ENCODE assay signal across 8 cellular contexts in genomic region chr1:156213644-156213966, GRCh38. TPM values are rescaled to one million over a fixed set of nuclear protein-coding genes. Genes with fewer than 3 reads are reported as not detected.
DNase-seq lines count a peak whose midpoint lies in the region; ATAC-seq, FAIRE-seq and TF ChIP-seq lines count a peak whose summit lies in the region.

No MANE protein-coding gene starts in this region.

- H3K27me3 Mint-ChIP-seq in activated naive CD4-positive, alpha-beta T cell treated with anti-CD3 and anti-CD28 coated beads for 36 hours (ENCODE audit: low read depth), result no peaks in the 10 kb centered on the region

- TF ChIP-seq EP300 in K562 (IDR thresholded peaks at IDR 0.05; ENCODE audit: low read length) (no peak), upper lobe of left lung (IDR thresholded peaks at IDR 0.05) (no peak)

- ATAC-seq in K562 (no peak), lower lobe of right lung (no peak), upper lobe of left lung (ENCODE audit: low FRiP score in 2 of 2) (no peak), HG03135 (IDR thresholded peaks at IDR 0.05; ENCODE audit: unreplicated experiment) (no peak), GM21526 (IDR thresholded peaks at IDR 0.05; ENCODE audit: low FRiP score, unreplicated experiment) (no peak)

- H3K9me3 ChIP-seq in K562 (replicated peaks; ENCODE audit: control insufficient read depth, insufficient read depth, low read depth, low read length), result no peaks in the 10 kb centered on the region
- no peaks in the 10 kb centered on the region for H3K9me3 ChIP-seq in lower lobe of right lung
- H3K9me3 ChIP-seq in upper lobe of left lung, result no peaks in the 10 kb centered on the region

- no peak for FAIRE-seq in K562 (lab: Jason Lieb, UNC)

- H3K27me3 ChIP-seq in K562 (ENCODE audit: control insufficient read depth in 2 of 2, insufficient read depth in 2 of 2, low read length in 2 of 2) (no peaks in the 10 kb centered on the region), lower lobe of right lung (ENCODE audit: low read depth) (no peaks in the 10 kb centered on the region), upper lobe of left lung (no peaks in the 10 kb centered on the region)

- POLR2A ChIA-PET in K562 (lab: Yijun Ruan, JAX), result interaction anchor here (0.6 to 2.9 kb wide), 22 partner anchors 8 to 612 kb away, joined by 3 to 62 read pairs (median 6); partner anchors contain the start of genes LMNA, PAQR6, SLC25A44 and SMG5

- H3K4me3 ChIP-seq in K562, result peak overlapping the region; percentile 78
- H3K4me3 ChIP-seq in lower lobe of right lung, result peak overlapping the region; percentile 71
- H3K4me3 ChIP-seq in upper lobe of left lung, result peak overlapping the region; percentile 34 to 62 (median 50)

- no peak for DNase-seq in activated naive CD4-positive, alpha-beta T cell treated with anti-CD3 and anti-CD28 coated beads for 36 hours
- no peak for DNase-seq in activated naive CD4-positive, alpha-beta T cell treated with Interleukin-2 at 50 U/mL for 16 hours
- peak in 1 of 4 experiments; percentile 44 for DNase-seq in K562 (ENCODE audit: extremely low read depth in 1 of 4, low spot score in 3 of 4)
- no peak for DNase-seq in lower lobe of right lung
- no peak for DNase-seq in upper lobe of left lung
- DNase-seq in NCI-H748 treated with DMSO at 0.1 percent for 48 hours (lab: John Stamatoyannopoulos, UW), result no peak

- no peak for TF ChIP-seq POLR2A in K562 (conservative IDR thresholded peaks at IDR 0.05)
- no peak for TF ChIP-seq POLR2A in upper lobe of left lung (IDR thresholded peaks at IDR 0.05)

- peaks cover 11 to 17% of the 10 kb centered on the region in 2 experiments; a peak in 4 of 5 replicates for H3K4me1 ChIP-seq in K562 (replicated peaks in 1 of 2; ENCODE audit: control insufficient read depth in 2 of 2, insufficient read depth in 2 of 2, low read length in 2 of 2)
- peaks cover 32% of the 10 kb centered on the region for H3K4me1 ChIP-seq in lower lobe of right lung
- H3K4me1 ChIP-seq in upper lobe of left lung, result peaks cover 23 to 49% (median 34%) of the 10 kb centered on the region in 4 donors

- H3K4me3 Mint-ChIP-seq in activated naive CD4-positive, alpha-beta T cell treated with anti-CD3 and anti-CD28 coated beads for 36 hours, result peak overlapping the region; percentile 79

- H3K36me3 ChIP-seq in K562 (ENCODE audit: control insufficient read depth, insufficient read depth, low read length) (peaks cover 52% of the 10 kb centered on the region; the same call in 2 of the 3 replicates), lower lobe of right lung (peaks cover 37% of the 10 kb centered on the region), upper lobe of left lung (peaks cover 6 to 23% (median 15%) of the 10 kb centered on the region in 4 donors)

- TF ChIP-seq CTCF in K562 (IDR thresholded peaks at IDR 0.05 in 2 of 3, conservative IDR thresholded peaks at IDR 0.05 in 1 of 3; ENCODE audit: insufficient read depth in 2 of 3, low read depth in 1 of 3, low read length in 3 of 3) (no peak), lower lobe of right lung (IDR thresholded peaks at IDR 0.05) (no peak), upper lobe of left lung (IDR thresholded peaks at IDR 0.05) (no peak)

- H3K4me2 ChIP-seq in K562 (ENCODE audit: insufficient read depth, low read length), result peak overlapping the region; percentile 97

- no TSS peak for BruUV-seq in K562 (replicated peaks; lab: Mats Ljungman, UMichigan)

- intact Hi-C loops in activated naive CD4-positive, alpha-beta T cell treated with anti-CD3 and anti-CD28 coated beads for 36 hours (cut with micrococcal nuclease), result loop anchor here (1.0 to 5.0 kb wide), 3 partner anchors 10 to 236 kb away; partner anchors contain the start of gene ARHGEF2
- intact Hi-C loops in K562 (cut with micrococcal nuclease), result loop anchor here (2.0 to 5.0 kb wide), 2 partner anchors 21 to 66 kb away; no protein-coding TSS in a partner anchor
- intact Hi-C loops in lower lobe of right lung (cut with DNase I), result no loop called here

- H3K27ac ChIP-seq in K562 (ENCODE audit: extremely low read depth, low read depth, low read length) (peak overlapping the region; percentile 100), lower lobe of right lung (peak overlapping the region; percentile 94), upper lobe of left lung (peak overlapping the region; percentile 87 to 95 (median 93))

- H2AFZ ChIP-seq in K562 (ENCODE audit: low read depth, low read length), result peak overlapping the region; percentile 100

- in situ Hi-C loops in K562 (cut with MboI), result no loop called here

- H3K36me3 Mint-ChIP-seq in activated naive CD4-positive, alpha-beta T cell treated with anti-CD3 and anti-CD28 coated beads for 36 hours (ENCODE audit: low read depth), result peaks cover 61% of the 10 kb centered on the region

- peaks cover 51% of the 10 kb centered on the region for H3K4me1 Mint-ChIP-seq in activated naive CD4-positive, alpha-beta T cell treated with anti-CD3 and anti-CD28 coated beads for 36 hours (ENCODE audit: low read depth)

- H4K20me1 ChIP-seq in K562 (replicated peaks; ENCODE audit: control insufficient read depth, insufficient read depth, low read length), result no peaks in the 10 kb centered on the region

- H3K27ac Mint-ChIP-seq in activated naive CD4-positive, alpha-beta T cell treated with anti-CD3 and anti-CD28 coated beads for 36 hours, result peak overlapping the region; percentile 97

- H3K9ac ChIP-seq in K562 (ENCODE audit: insufficient read depth in 1 of 2, low read depth in 2 of 2, low read length in 2 of 2), result peak overlapping the region; percentile 97 to 99

- WGBS in K562 (ENCODE audit: insufficient coverage, low coverage, missing lambda C conversion rate), result 2% methylated on average over 11 of the region's 11 CpGs
- WGBS in upper lobe of left lung, 2 donors, result 18 to 25% methylated on average over 8 to 11 of the region's 11 CpGs

- no peaks in the 10 kb centered on the region for H3K9me3 Mint-ChIP-seq in activated naive CD4-positive, alpha-beta T cell treated with anti-CD3 and anti-CD28 coated beads for 36 hours

- H3K79me2 ChIP-seq in K562 (ENCODE audit: control insufficient read depth, insufficient read depth, low read length), result peaks cover 31% of the 10 kb centered on the region

- CTCF ChIA-PET in activated naive CD4-positive, alpha-beta T cell treated with anti-CD3 and anti-CD28 coated beads for 36 hours (lab: Charles Lee), result interaction anchor here (0.6 to 6.7 kb wide), 7 partner anchors 11 to 156 kb away, joined by 3 to 54 read pairs (median 5); partner anchors contain the start of gene SLC25A44
- CTCF ChIA-PET in K562 (lab: Yijun Ruan, JAX; ENCODE audit: low intra/inter-chr PET ratio), result no interaction called here

- no peaks in the 10 kb centered on the region for H3K9me1 ChIP-seq in K562 (ENCODE audit: control insufficient read depth, insufficient read depth, low read length)

- no peak for TF ChIP-seq RAD21 in K562 (CRISPR knock-in tag; conservative IDR thresholded peaks at IDR 0.05 in 1 of 2, IDR thresholded peaks at IDR 0.05 in 1 of 2)

RNA-seq across cellular contexts. Expression of gene PMF1, which starts 0.8 kb away (rescaled TPM):
- total RNA-seq in activated naive CD4-positive, alpha-beta T cell treated with anti-CD3 and anti-CD28 coated beads for 36 hours, result 100 to 1,000 TPM; 135 TPM
- total RNA-seq in K562 (2011; cell fraction: chromatin; rRNA removed; ENCODE audit: low replicate concordance), result 31.8 and 57.2 TPM in 2 replicates
- total RNA-seq in K562 (2011; cell fraction: nucleolus; rRNA removed), result 34.9 and 36.7 TPM in 2 replicates
- 40.1 and 51.5 TPM in 2 replicates for total RNA-seq in K562 (2011; cell fraction: nucleoplasm; rRNA removed)
- total RNA-seq in K562 (2014; rRNA removed) (88.4 and 88.8 TPM in 2 replicates), K562 (2014; rRNA removed; fragmentation: Illumina TruSeq; extraction: Trizol) (44.2 and 50.3 TPM in 2 replicates), K562 (2015; rRNA removed; fragmentation: Illumina TruSeq; extraction: Trizol) (61.5 and 63.0 TPM in 2 replicates), K562 (2021) (69.8 and 71.0 TPM in 2 replicates), lower lobe of right lung (45.3 TPM), upper lobe of left lung (10 to 100 TPM; 46.1 to 88.2 (median 66.6) TPM)
- polyA plus RNA-seq in K562 (2011; rRNA removed) (74.1 and 79.0 TPM in 2 replicates), K562 (2014; fragmentation: Illumina TruSeq; extraction: Trizol) (80.5 and 82.2 TPM in 2 replicates), K562 (2014; fragmentation: Nextera tagmentation; extraction: Ambion mirVana) (10 to 100 TPM in 1 of 2 experiments, 1 to 10 TPM in 1; 9.4 to 18.9 TPM), K562 (2014; rRNA removed) (89.5 and 92.9 TPM in 2 replicates)
- 146 and 169 TPM in 2 replicates for polyA plus RNA-seq in K562 (2011; cell fraction: cytosol; rRNA removed)
- polyA plus RNA-seq in K562 (2011; cell fraction: nucleus; rRNA removed), result 53.6 and 54.3 TPM in 2 replicates
- polyA plus RNA-seq in K562 (2012), result 52.9 and 60.4 TPM in 2 replicates
- polyA minus RNA-seq in K562 (2011; rRNA and poly(A)+ RNA removed), result 28.4 and 28.8 TPM in 2 replicates
- polyA minus RNA-seq in K562 (2011; cell fraction: cytosol; rRNA and poly(A)+ RNA removed), result 22.6 and 27.6 TPM in 2 replicates
- 7.7 and 9.9 TPM in 2 replicates for polyA minus RNA-seq in K562 (2011; cell fraction: nucleus; rRNA and poly(A)+ RNA removed)

RNA-seq across cellular contexts. Expression of gene SLC25A44, which starts 19.7 kb away (rescaled TPM):
- 10 to 100 TPM; 69.1 to 73.5 TPM for total RNA-seq in activated naive CD4-positive, alpha-beta T cell treated with anti-CD3 and anti-CD28 coated beads for 36 hours
- total RNA-seq in K562 (2011; cell fraction: chromatin; rRNA removed; ENCODE audit: low replicate concordance), result 27.5 and 49.0 TPM in 2 replicates
- 26.7 and 31.0 TPM in 2 replicates for total RNA-seq in K562 (2011; cell fraction: nucleolus; rRNA removed)
- 35.9 and 47.6 TPM in 2 replicates for total RNA-seq in K562 (2011; cell fraction: nucleoplasm; rRNA removed)
- total RNA-seq in K562 (2014; rRNA removed) (9.0 and 13.9 TPM in 2 replicates), K562 (2014; rRNA removed; fragmentation: Illumina TruSeq; extraction: Trizol) (11.9 and 12.2 TPM in 2 replicates), K562 (2015; rRNA removed; fragmentation: Illumina TruSeq; extraction: Trizol) (12.2 and 12.5 TPM in 2 replicates), K562 (2021) (12.7 and 16.2 TPM in 2 replicates), lower lobe of right lung (17.7 TPM), upper lobe of left lung (10 to 100 TPM; 11.0 to 27.4 (median 21.1) TPM)
- polyA plus RNA-seq in K562 (2011; rRNA removed) (21.8 and 27.7 TPM in 2 replicates), K562 (2014; fragmentation: Illumina TruSeq; extraction: Trizol) (22.8 and 25.2 TPM in 2 replicates), K562 (2014; fragmentation: Nextera tagmentation; extraction: Ambion mirVana) (1 to 10 TPM; 4.4 to 7.5 TPM), K562 (2014; rRNA removed) (11.2 and 12.8 TPM in 2 replicates)
- 18.8 and 22.8 TPM in 2 replicates for polyA plus RNA-seq in K562 (2011; cell fraction: cytosol; rRNA removed)
- polyA plus RNA-seq in K562 (2011; cell fraction: nucleus; rRNA removed), result 22.5 and 23.8 TPM in 2 replicates
- 8.6 and 12.8 TPM in 2 replicates for polyA plus RNA-seq in K562 (2012)
- 22.9 and 29.2 TPM in 2 replicates for polyA minus RNA-seq in K562 (2011; rRNA and poly(A)+ RNA removed)
- polyA minus RNA-seq in K562 (2011; cell fraction: cytosol; rRNA and poly(A)+ RNA removed), result 9.1 and 11.3 TPM in 2 replicates
- polyA minus RNA-seq in K562 (2011; cell fraction: nucleus; rRNA and poly(A)+ RNA removed), result 7.4 and 9.0 TPM in 2 replicates

RNA-seq across cellular contexts. Expression of gene BGLAP, which starts 28.4 kb away (rescaled TPM):
- 1 to 10 TPM; 3.4 to 4.0 TPM for total RNA-seq in activated naive CD4-positive, alpha-beta T cell treated with anti-CD3 and anti-CD28 coated beads for 36 hours
- 3.2 and 9.2 TPM in 2 replicates for total RNA-seq in K562 (2011; cell fraction: chromatin; rRNA removed; ENCODE audit: low replicate concordance)
- total RNA-seq in K562 (2011; cell fraction: nucleolus; rRNA removed), result 5.9 and 10.2 TPM in 2 replicates
- 3.1 and 9.2 TPM in 2 replicates for total RNA-seq in K562 (2011; cell fraction: nucleoplasm; rRNA removed)
- 0.23 and 0.82 TPM in 2 replicates for total RNA-seq in K562 (2014; rRNA removed)
- total RNA-seq in K562 (2014; rRNA removed; fragmentation: Illumina TruSeq; extraction: Trizol), result 0.15 TPM in 1 of 2 replicates, not detected in the other
- total RNA-seq in K562 (2015; rRNA removed; fragmentation: Illumina TruSeq; extraction: Trizol), result 0.33 and 0.49 TPM in 2 replicates
- total RNA-seq in K562 (2021), result 0.22 and 1.2 TPM in 2 replicates
- polyA plus RNA-seq in K562 (2011; rRNA removed), result 0.54 and 0.92 TPM in 2 replicates
- polyA plus RNA-seq in K562 (2011; cell fraction: cytosol; rRNA removed), result 0.63 and 1.2 TPM in 2 replicates
- 4.3 and 7.0 TPM in 2 replicates for polyA plus RNA-seq in K562 (2011; cell fraction: nucleus; rRNA removed)
- 0.51 and 0.96 TPM in 2 replicates for polyA plus RNA-seq in K562 (2012)
- not detected in 2 replicates for polyA plus RNA-seq in K562 (2014; fragmentation: Illumina TruSeq; extraction: Trizol)
- not detected for polyA plus RNA-seq in K562 (2014; fragmentation: Nextera tagmentation; extraction: Ambion mirVana)
- polyA plus RNA-seq in K562 (2014; rRNA removed), result 1.4 and 1.6 TPM in 2 replicates
- polyA minus RNA-seq in K562 (2011; rRNA and poly(A)+ RNA removed), result not detected in 2 replicates
- polyA minus RNA-seq in K562 (2011; cell fraction: cytosol; rRNA and poly(A)+ RNA removed), result not detected in 2 replicates
- polyA minus RNA-seq in K562 (2011; cell fraction: nucleus; rRNA and poly(A)+ RNA removed), result 1.2 and 1.4 TPM in 2 replicates
- total RNA-seq in lower lobe of right lung, result 4.8 TPM
- 10 to 100 TPM in 1 of 6 donors, 1 to 10 TPM in 3, under 1 TPM in 1, not detected in 1; 0.69 to 31.4 (median 1.9) TPM for total RNA-seq in upper lobe of left lung

RNA-seq across cellular contexts. Expression of gene PAQR6, which starts 34.3 kb away (rescaled TPM):
- 1 to 10 TPM; 3.7 to 4.2 TPM for total RNA-seq in activated naive CD4-positive, alpha-beta T cell treated with anti-CD3 and anti-CD28 coated beads for 36 hours
- 2.9 and 5.5 TPM in 2 replicates for total RNA-seq in K562 (2011; cell fraction: chromatin; rRNA removed; ENCODE audit: low replicate concordance)
- total RNA-seq in K562 (2011; cell fraction: nucleolus; rRNA removed), result 3.5 and 4.3 TPM in 2 replicates
- total RNA-seq in K562 (2011; cell fraction: nucleoplasm; rRNA removed), result 2.9 and 3.6 TPM in 2 replicates
- total RNA-seq in K562 (2014; rRNA removed), result 0.86 TPM in 2 replicates
- 0.32 and 0.62 TPM in 2 replicates for total RNA-seq in K562 (2014; rRNA removed; fragmentation: Illumina TruSeq; extraction: Trizol)
- total RNA-seq in K562 (2015; rRNA removed; fragmentation: Illumina TruSeq; extraction: Trizol), result 0.64 and 0.72 TPM in 2 replicates
- total RNA-seq in K562 (2021), result 1.0 and 1.2 TPM in 2 replicates
- polyA plus RNA-seq in K562 (2011; rRNA removed), result 0.52 and 1.4 TPM in 2 replicates
- 1.2 and 1.3 TPM in 2 replicates for polyA plus RNA-seq in K562 (2011; cell fraction: cytosol; rRNA removed)
- polyA plus RNA-seq in K562 (2011; cell fraction: nucleus; rRNA removed), result 10.9 and 15.4 TPM in 2 replicates
- polyA plus RNA-seq in K562 (2012), result 1.6 and 4.4 TPM in 2 replicates
- polyA plus RNA-seq in K562 (2014; fragmentation: Illumina TruSeq; extraction: Trizol), result 0.59 and 0.73 TPM in 2 replicates
- under 1 TPM; 0.07 to 0.23 TPM for polyA plus RNA-seq in K562 (2014; fragmentation: Nextera tagmentation; extraction: Ambion mirVana)
- polyA plus RNA-seq in K562 (2014; rRNA removed), result 1.3 and 1.8 TPM in 2 replicates
- not detected in 2 replicates for polyA minus RNA-seq in K562 (2011; rRNA and poly(A)+ RNA removed)
- not detected in 2 replicates for polyA minus RNA-seq in K562 (2011; cell fraction: cytosol; rRNA and poly(A)+ RNA removed)
- 0.67 and 1.00 TPM in 2 replicates for polyA minus RNA-seq in K562 (2011; cell fraction: nucleus; rRNA and poly(A)+ RNA removed)
- 2.3 TPM for total RNA-seq in lower lobe of right lung
- total RNA-seq in upper lobe of left lung, result 10 to 100 TPM in 1 of 6 donors, 1 to 10 TPM in 5; 1.3 to 10.5 (median 2.9) TPM
